ENCODE assay signal across 27 cellular contexts in genomic region chr3:169472259-169472900, GRCh38.
"Had no signal": no experiment of that assay in that cellular context is flagged by ENCODE, and none has a peak within 500 bp of the region (broad histone marks: within the 10 kb centered on the region; RNA-seq: fewer than 3 reads in every experiment).

No MANE protein-coding gene starts in this region.

- H3K4me3 ChIP-seq: colonic mucosa, coronary artery, dorsolateral prefrontal cortex, esophagus muscularis mucosa, esophagus squamous epithelium, gastrocnemius medialis, gastroesophageal sphincter, heart left ventricle, heart right ventricle had no signal

- DNase-seq: colonic mucosa; cortex of kidney; dermis blood vessel endothelial cell; dorsolateral prefrontal cortex; effector CD4-positive, alpha-beta T cell; effector CD8-positive, alpha-beta T cell; effector memory CD4-positive, alpha-beta T cell; effector memory CD8-positive, alpha-beta T cell; endodermal cell; erythroblast; esophagus squamous epithelium; foreskin fibroblast; foreskin keratinocyte; foreskin melanocyte; gastrocnemius medialis; glutamatergic neuron; heart left ventricle; heart right ventricle had no signal

- H3K9me3 ChIP-seq: colonic mucosa, esophagus muscularis mucosa, esophagus squamous epithelium, gastrocnemius medialis, gastroesophageal sphincter, heart left ventricle, heart right ventricle had no signal

- H3K36me3 ChIP-seq: colonic mucosa, esophagus muscularis mucosa, esophagus squamous epithelium, gastrocnemius medialis, gastroesophageal sphincter, heart left ventricle, heart right ventricle had no signal

- H3K4me1 ChIP-seq: colonic mucosa, esophagus muscularis mucosa, esophagus squamous epithelium, foreskin keratinocyte, gastrocnemius medialis, gastroesophageal sphincter, heart left ventricle, heart right ventricle had no signal

- ATAC-seq: effector memory CD8-positive, alpha-beta T cell; esophagus mucosa; foreskin keratinocyte; gastrocnemius medialis; gastroesophageal sphincter; heart left ventricle; heart right ventricle had no signal

- FAIRE-seq: colon, endometrium, endothelial cell of umbilical vein, frontal cortex had no signal

- H3K27ac ChIP-seq: colonic mucosa, coronary artery, dorsolateral prefrontal cortex, epithelial cell of prostate, esophagus muscularis mucosa, esophagus squamous epithelium, foreskin keratinocyte, gastrocnemius medialis, gastroesophageal sphincter, heart left ventricle, heart right ventricle had no signal

- H3K27me3 ChIP-seq: colonic mucosa, esophagus muscularis mucosa, esophagus squamous epithelium, foreskin keratinocyte, gastrocnemius medialis, gastroesophageal sphincter, heart left ventricle, heart right ventricle had no signal
